Comparison of ENCODE assay signal across 8 cellular contexts in genomic region chr19:36009633-36010379, GRCh38. TPM values are rescaled to one million over a fixed set of nuclear protein-coding genes. Genes with fewer than 3 reads are reported as not detected.
DNase-seq lines count a peak whose midpoint lies in the region; ATAC-seq lines count a peak whose summit lies in the region.

No MANE protein-coding gene starts in this region.

- H3K9me3 Mint-ChIP-seq in activated naive CD8-positive, alpha-beta T cell treated with anti-CD3 and anti-CD28 coated beads for 36 hours, result no peaks in the 10 kb centered on the region
- no peaks in the 10 kb centered on the region for H3K9me3 Mint-ChIP-seq in stimulated activated naive CD8-positive, alpha-beta T cell treated with anti-CD3 and anti-CD28 coated beads, Interleukin-15, amount 100 ng/mL, for 72 hours

- peak overlapping the region; percentile 52; the same call in 1 of the 2 replicates for H3K4me3 ChIP-seq in iPS-18c (ENCODE audit: insufficient read depth, low read depth, low read length)

- H3K9me3 ChIP-seq in iPS-18c (ENCODE audit: control insufficient read depth, insufficient read depth, low read length), result no peaks in the 10 kb centered on the region

- H3K4me3 Mint-ChIP-seq in activated naive CD8-positive, alpha-beta T cell treated with anti-CD3 and anti-CD28 coated beads for 36 hours, result peak overlapping the region; percentile 61
- peak overlapping the region; percentile 53 to 57 for H3K4me3 Mint-ChIP-seq in stimulated activated naive CD8-positive, alpha-beta T cell treated with anti-CD3 and anti-CD28 coated beads, Interleukin-15, amount 100 ng/mL, for 72 hours

- no peak for ATAC-seq in stimulated activated naive CD8-positive, alpha-beta T cell treated with anti-CD3 and anti-CD28 coated beads, Interleukin-15, amount 100 ng/mL, for 72 hours
- ATAC-seq in HG03025 (IDR thresholded peaks at IDR 0.05; ENCODE audit: low FRiP score, unreplicated experiment) (no peak), GM19397 (IDR thresholded peaks at IDR 0.05; ENCODE audit: unreplicated experiment) (no peak)

- DNase-seq in NCI-H82 (lab: John Stamatoyannopoulos, UW) (peak; percentile 52), NCI-H82 treated with DMSO at 0.1 percent for 48 hours (lab: John Stamatoyannopoulos, UW; ENCODE audit: unreplicated experiment) (no peak), ACHN (no peak)
- no peak for DNase-seq in activated naive CD8-positive, alpha-beta T cell treated with anti-CD3 and anti-CD28 coated beads for 36 hours
- no peak for DNase-seq in stimulated activated naive CD8-positive, alpha-beta T cell treated with anti-CD3 and anti-CD28 coated beads, Interleukin-15, amount 100 ng/mL, for 72 hours

- no peak overlapping the region for H3K27ac Mint-ChIP-seq in activated naive CD8-positive, alpha-beta T cell treated with anti-CD3 and anti-CD28 coated beads for 36 hours
- peak overlapping the region in 1 of 2 donors; percentile 54 for H3K27ac Mint-ChIP-seq in stimulated activated naive CD8-positive, alpha-beta T cell treated with anti-CD3 and anti-CD28 coated beads, Interleukin-15, amount 100 ng/mL, for 72 hours

- H3K27me3 Mint-ChIP-seq in activated naive CD8-positive, alpha-beta T cell treated with anti-CD3 and anti-CD28 coated beads for 36 hours, result no peaks in the 10 kb centered on the region
- no peaks in the 10 kb centered on the region for H3K27me3 Mint-ChIP-seq in stimulated activated naive CD8-positive, alpha-beta T cell treated with anti-CD3 and anti-CD28 coated beads, Interleukin-15, amount 100 ng/mL, for 72 hours

- peaks cover 11% of the 10 kb centered on the region for H3K36me3 Mint-ChIP-seq in activated naive CD8-positive, alpha-beta T cell treated with anti-CD3 and anti-CD28 coated beads for 36 hours

- in situ Hi-C loops in ACHN (cut with HindIII; ENCODE audit: low pct_ligation_motif_present, low pct_unique_long_range_greater_than_20kb, low sequenced_read_pairs), result no loop called here

- H3K4me1 Mint-ChIP-seq in activated naive CD8-positive, alpha-beta T cell treated with anti-CD3 and anti-CD28 coated beads for 36 hours, result peaks cover 22% of the 10 kb centered on the region
- peaks cover 48% of the 10 kb centered on the region for H3K4me1 Mint-ChIP-seq in stimulated activated naive CD8-positive, alpha-beta T cell treated with anti-CD3 and anti-CD28 coated beads, Interleukin-15, amount 100 ng/mL, for 72 hours

RNA-seq across cellular contexts. Expression of gene SYNE4, which starts 1.2 kb away (rescaled TPM):
- total RNA-seq in activated naive CD8-positive, alpha-beta T cell treated with anti-CD3 and anti-CD28 coated beads for 36 hours, result 1 to 10 TPM in 1 of 2 experiments, under 1 TPM in 1; 0.99 to 1.8 TPM

RNA-seq across cellular contexts. Expression of gene ALKBH6, which starts 4.2 kb away (rescaled TPM):
- 10 to 100 TPM; 35.0 to 35.5 TPM for total RNA-seq in activated naive CD8-positive, alpha-beta T cell treated with anti-CD3 and anti-CD28 coated beads for 36 hours

RNA-seq across cellular contexts. Expression of gene SDHAF1, which starts 14.8 kb away (rescaled TPM):
- 10 to 100 TPM; 22.6 to 23.1 TPM for total RNA-seq in activated naive CD8-positive, alpha-beta T cell treated with anti-CD3 and anti-CD28 coated beads for 36 hours

RNA-seq across cellular contexts. Expression of gene CLIP3, which starts 22.9 kb away (rescaled TPM):
- under 1 TPM; 0.25 to 0.60 TPM for total RNA-seq in activated naive CD8-positive, alpha-beta T cell treated with anti-CD3 and anti-CD28 coated beads for 36 hours

RNA-seq across cellular contexts. Expression of gene THAP8, which starts 44.3 kb away (rescaled TPM):
- total RNA-seq in activated naive CD8-positive, alpha-beta T cell treated with anti-CD3 and anti-CD28 coated beads for 36 hours, result 1 to 10 TPM; 2.4 to 2.7 TPM
